Comparison of ENCODE assay signal across 13 cellular contexts in genomic region chr1:58905126-58905490, GRCh38.
DNase-seq lines count a peak whose midpoint lies in the region; ATAC-seq and TF ChIP-seq lines count a peak whose summit lies in the region.
"Had no signal": no experiment of that assay in that cellular context is flagged by ENCODE, and none has a peak within 500 bp of the region (broad histone marks: within the 10 kb centered on the region; RNA-seq: fewer than 3 reads in every experiment).

No MANE protein-coding gene starts in this region.

- H3K36me3 ChIP-seq in esophagus squamous epithelium, result no peaks in the 10 kb centered on the region
- H3K36me3 ChIP-seq in stomach, result no peaks in the 10 kb centered on the region
- H3K36me3 ChIP-seq: transverse colon had no signal

- H3K27me3 ChIP-seq in esophagus squamous epithelium, result no peaks in the 10 kb centered on the region
- no peaks in the 10 kb centered on the region for H3K27me3 ChIP-seq in stomach
- H3K27me3 ChIP-seq: transverse colon had no signal

- H3K9me3 ChIP-seq in esophagus squamous epithelium, result no peaks in the 10 kb centered on the region
- H3K9me3 ChIP-seq in stomach, result no peaks in the 10 kb centered on the region
- H3K9me3 ChIP-seq: transverse colon had no signal

- no peak for TF ChIP-seq EP300 in stomach (IDR thresholded peaks at IDR 0.05)

- peak overlapping the region; percentile 31 for H3K4me3 Mint-ChIP-seq in activated CD4-positive, alpha-beta memory T cell treated with anti-CD3 and anti-CD28 coated beads, Interleukin-2, amount 10 ng/mL, durations not matched to agents 7 days and 5 days
- no peak overlapping the region for H3K4me3 Mint-ChIP-seq in activated CD4-positive, alpha-beta memory T cell treated with anti-CD3 and anti-CD28 coated beads for 36 hours
- peak overlapping the region; percentile 19 for H3K4me3 Mint-ChIP-seq in WTC11

- H3K9me3 Mint-ChIP-seq in activated CD4-positive, alpha-beta memory T cell treated with anti-CD3 and anti-CD28 coated beads, Interleukin-2, amount 10 ng/mL, durations not matched to agents 7 days and 5 days, result no peaks in the 10 kb centered on the region
- no peaks in the 10 kb centered on the region for H3K9me3 Mint-ChIP-seq in activated CD4-positive, alpha-beta memory T cell treated with anti-CD3 and anti-CD28 coated beads for 36 hours
- no peaks in the 10 kb centered on the region for H3K9me3 Mint-ChIP-seq in WTC11

- no peaks in the 10 kb centered on the region for H3K36me3 Mint-ChIP-seq in activated CD4-positive, alpha-beta memory T cell treated with anti-CD3 and anti-CD28 coated beads, Interleukin-2, amount 10 ng/mL, durations not matched to agents 7 days and 5 days (ENCODE audit: low read depth)
- no peaks in the 10 kb centered on the region for H3K36me3 Mint-ChIP-seq in activated CD4-positive, alpha-beta memory T cell treated with anti-CD3 and anti-CD28 coated beads for 36 hours
- H3K36me3 Mint-ChIP-seq in WTC11, result no peaks in the 10 kb centered on the region

- H3K4me1 Mint-ChIP-seq in activated CD4-positive, alpha-beta memory T cell treated with anti-CD3 and anti-CD28 coated beads, Interleukin-2, amount 10 ng/mL, durations not matched to agents 7 days and 5 days, result peaks cover 17% of the 10 kb centered on the region
- peaks cover 10% of the 10 kb centered on the region for H3K4me1 Mint-ChIP-seq in activated CD4-positive, alpha-beta memory T cell treated with anti-CD3 and anti-CD28 coated beads for 36 hours (ENCODE audit: low read depth)
- peaks cover 16% of the 10 kb centered on the region for H3K4me1 Mint-ChIP-seq in WTC11

- H3K4me1 ChIP-seq in esophagus squamous epithelium, result peaks cover 7 to 43% (median 7%) of the 10 kb centered on the region in 3 donors
- peaks cover 6 to 59% (median 28%) of the 10 kb centered on the region in 4 donors for H3K4me1 ChIP-seq in stomach

- no peak for DNase-seq in activated CD4-positive, alpha-beta memory T cell treated with anti-CD3 and anti-CD28 coated beads, Interleukin-2, amount 10 ng/mL, durations not matched to agents 7 days and 5 days
- DNase-seq in activated CD4-positive, alpha-beta memory T cell treated with anti-CD3 and anti-CD28 coated beads for 36 hours, result no peak
- DNase-seq in WTC11 (ENCODE audit: low spot score) (no peak), esophagus squamous epithelium (lab: John Stamatoyannopoulos, UW) (no peak), stomach (no peak), GF-D8 (lab: John Stamatoyannopoulos, UW) (no peak), putamen (ENCODE audit: low spot score) (no peak)
- DNase-seq: activated CD4-positive, alpha-beta T cell treated with anti-CD3 and anti-CD28 coated beads, Interleukin-2, amount 50 U/mL, for 1 hour; DMS79; effector CD4-positive, alpha-beta T cell; NCI-H2081; transverse colon had no signal

- intact Hi-C loops in activated CD4-positive, alpha-beta memory T cell treated with anti-CD3 and anti-CD28 coated beads for 36 hours (cut with micrococcal nuclease), result loop anchor here (10.0 kb wide), 1 partner anchor 240 kb away; no protein-coding TSS in a partner anchor
- intact Hi-C loops in esophagus squamous epithelium (cut with DNase I), result no loop called here
- intact Hi-C loops in stomach (cut with DNase I; ENCODE audit: low total_unique reads), result no loop called here

- no peak for ATAC-seq in WTC11
- ATAC-seq in HG03196 (IDR thresholded peaks at IDR 0.05; ENCODE audit: unreplicated experiment), result no peak

- H3K27ac Mint-ChIP-seq in activated CD4-positive, alpha-beta memory T cell treated with anti-CD3 and anti-CD28 coated beads, Interleukin-2, amount 10 ng/mL, durations not matched to agents 7 days and 5 days, result no peak overlapping the region
- no peak overlapping the region for H3K27ac Mint-ChIP-seq in activated CD4-positive, alpha-beta memory T cell treated with anti-CD3 and anti-CD28 coated beads for 36 hours
- H3K27ac Mint-ChIP-seq in WTC11, result no peak overlapping the region

- peaks cover 1% of the 10 kb centered on the region for H3K27me3 Mint-ChIP-seq in activated CD4-positive, alpha-beta memory T cell treated with anti-CD3 and anti-CD28 coated beads, Interleukin-2, amount 10 ng/mL, durations not matched to agents 7 days and 5 days
- H3K27me3 Mint-ChIP-seq in activated CD4-positive, alpha-beta memory T cell treated with anti-CD3 and anti-CD28 coated beads for 36 hours, result no peaks in the 10 kb centered on the region
- H3K27me3 Mint-ChIP-seq in WTC11 (ENCODE audit: low read depth), result peaks cover 8% of the 10 kb centered on the region

- WGBS in esophagus squamous epithelium, 2 donors, result 77 to 88% methylated on average over 3 of the region's 3 CpGs
- 69 to 82% (median 77%) methylated on average over 3 of the region's 3 CpGs for WGBS in stomach, 5 donors

- TF ChIP-seq POLR2A in esophagus squamous epithelium (IDR thresholded peaks at IDR 0.05) (no peak), stomach (IDR thresholded peaks at IDR 0.05) (no peak)

- H3K27ac ChIP-seq in esophagus squamous epithelium, result peak overlapping the region in 3 of 4 donors; percentile 92 to 99 (median 96)
- H3K27ac ChIP-seq in stomach, result peak overlapping the region in 3 of 5 donors; percentile 98

- H3K4me3 ChIP-seq in esophagus squamous epithelium, result no peak overlapping the region
- H3K4me3 ChIP-seq in stomach, result no peak overlapping the region
- H3K4me3 ChIP-seq: transverse colon had no signal

- POLR2A ChIA-PET in activated CD4-positive, alpha-beta memory T cell treated with anti-CD3 and anti-CD28 coated beads, Interleukin-2, amount 10 ng/mL, durations not matched to agents 7 days and 5 days (lab: Charles Lee), result no interaction called here
- POLR2A ChIA-PET in activated CD4-positive, alpha-beta memory T cell treated with anti-CD3 and anti-CD28 coated beads for 36 hours (lab: Charles Lee), result no interaction called here
- POLR2A ChIA-PET in WTC11 (lab: Charles Lee), result no interaction called here

- TF ChIP-seq CTCF in WTC11 (IDR thresholded peaks at IDR 0.05), result no peak
- TF ChIP-seq CTCF in esophagus squamous epithelium (IDR thresholded peaks at IDR 0.05), result no peak
- TF ChIP-seq CTCF in stomach (IDR thresholded peaks at IDR 0.05), result no peak

- CTCF ChIA-PET in activated CD4-positive, alpha-beta memory T cell treated with anti-CD3 and anti-CD28 coated beads, Interleukin-2, amount 10 ng/mL, durations not matched to agents 7 days and 5 days (lab: Charles Lee), result no interaction called here
- CTCF ChIA-PET in activated CD4-positive, alpha-beta memory T cell treated with anti-CD3 and anti-CD28 coated beads for 36 hours (lab: Charles Lee), result no interaction called here
- CTCF ChIA-PET in WTC11 (lab: Charles Lee), result no interaction called here

TF ChIP-seq in WTC11, 78 proteins besides CTCF, POLR2A, EP300 and RAD21:
- no peak for TF ChIP-seq ZNF416 (CRISPR knock-in tag; IDR thresholded peaks at IDR 0.05)
- no peak for TF ChIP-seq CREB1 (CRISPR knock-in tag; IDR thresholded peaks at IDR 0.05)
- TF ChIP-seq FOXK1 (CRISPR knock-in tag; IDR thresholded peaks at IDR 0.05), result no peak
- TF ChIP-seq NR1H2 (CRISPR knock-in tag; IDR thresholded peaks at IDR 0.05), result no peak
- TF ChIP-seq CBFB (CRISPR knock-in tag; IDR thresholded peaks at IDR 0.05; ENCODE audit: low read depth), result no peak
- no peak for TF ChIP-seq SOX15 (CRISPR knock-in tag; IDR thresholded peaks at IDR 0.05)
- no peak for TF ChIP-seq JAZF1 (CRISPR knock-in tag; IDR thresholded peaks at IDR 0.05)
- TF ChIP-seq NFE2L1 (CRISPR knock-in tag; IDR thresholded peaks at IDR 0.05), result no peak
- no peak for TF ChIP-seq HMGA2 (CRISPR knock-in tag; IDR thresholded peaks at IDR 0.05)
- TF ChIP-seq E2F1 (CRISPR knock-in tag; IDR thresholded peaks at IDR 0.05), result no peak
- no peak for TF ChIP-seq GABPB1 (CRISPR knock-in tag; IDR thresholded peaks at IDR 0.05)
- TF ChIP-seq NFATC4 (CRISPR knock-in tag; IDR thresholded peaks at IDR 0.05), result no peak
- TF ChIP-seq SMAD4 (CRISPR knock-in tag; IDR thresholded peaks at IDR 0.05), result no peak
- TF ChIP-seq ZNF423 (CRISPR knock-in tag; IDR thresholded peaks at IDR 0.05), result no peak
- TF ChIP-seq, protein P1, sequence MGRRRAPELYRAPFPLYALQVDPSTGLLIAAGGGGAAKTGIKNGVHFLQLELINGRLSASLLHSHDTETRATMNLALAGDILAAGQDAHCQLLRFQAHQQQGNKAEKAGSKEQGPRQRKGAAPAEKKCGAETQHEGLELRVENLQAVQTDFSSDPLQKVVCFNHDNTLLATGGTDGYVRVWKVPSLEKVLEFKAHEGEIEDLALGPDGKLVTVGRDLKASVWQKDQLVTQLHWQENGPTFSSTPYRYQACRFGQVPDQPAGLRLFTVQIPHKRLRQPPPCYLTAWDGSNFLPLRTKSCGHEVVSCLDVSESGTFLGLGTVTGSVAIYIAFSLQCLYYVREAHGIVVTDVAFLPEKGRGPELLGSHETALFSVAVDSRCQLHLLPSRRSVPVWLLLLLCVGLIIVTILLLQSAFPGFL (CRISPR knock-in tag; IDR thresholded peaks at IDR 0.05; ENCODE audit: borderline replicate concordance), result no peak
